In the genomic region with DNA sequence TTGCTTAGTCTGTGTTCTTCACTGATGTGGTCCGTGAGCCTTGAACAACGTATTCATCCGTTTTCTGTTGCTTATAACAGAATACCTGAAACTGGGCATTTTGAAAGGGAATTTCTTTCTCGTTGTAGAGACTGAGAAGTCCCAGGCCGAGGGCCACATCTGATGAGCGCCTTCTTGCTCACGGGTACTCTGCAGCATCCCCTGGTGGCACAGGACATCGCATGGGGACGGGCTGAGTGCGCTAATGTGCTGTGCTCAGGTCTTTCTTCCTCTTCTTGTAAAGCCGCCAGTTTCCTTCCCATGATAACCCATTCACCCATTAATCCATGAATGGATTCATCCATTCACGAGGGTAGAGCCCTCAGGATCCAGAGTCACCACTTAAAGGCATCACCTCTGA, we compare ENCODE assay signal across 25 cellular contexts.
DNase-seq lines count a peak whose midpoint lies in the region; ATAC-seq, FAIRE-seq and TF ChIP-seq lines count a peak whose summit lies in the region.
"Had no signal": no experiment of that assay in that cellular context is flagged by ENCODE, and none has a peak within 500 bp of the region (broad histone marks: within the 10 kb centered on the region; RNA-seq: fewer than 3 reads in every experiment).

No MANE protein-coding gene starts in this region.

- peaks cover 8% of the 10 kb centered on the region for H3K4me1 Mint-ChIP-seq in chondrocyte (ENCODE audit: low read depth)

- H3K27ac ChIP-seq in HepG2 (ENCODE audit: extremely low read length, insufficient read depth, low read length) (no peak overlapping the region), right lobe of liver (no peak overlapping the region)
- H3K27ac ChIP-seq: A549, lower lobe of right lung, neural progenitor cell, SK-N-MC, tibial nerve had no signal

- no peaks in the 10 kb centered on the region for H3K79me2 ChIP-seq in HepG2 (ENCODE audit: insufficient read depth, low read length)

- no peaks in the 10 kb centered on the region for H4K20me1 ChIP-seq in HepG2 (ENCODE audit: insufficient read depth, low read length)

- no peak overlapping the region for H3K9ac ChIP-seq in HepG2 (ENCODE audit: insufficient read depth, low read depth, low read length)
- H3K9ac ChIP-seq: neural progenitor cell had no signal

- peak; percentile 41 for ATAC-seq in HepG2
- ATAC-seq in right lobe of liver, result no peak
- ATAC-seq in GM18868 (IDR thresholded peaks at IDR 0.05; ENCODE audit: unreplicated experiment), result no peak
- ATAC-seq in GM19324 (IDR thresholded peaks at IDR 0.05; ENCODE audit: low FRiP score, unreplicated experiment), result no peak
- no peak for ATAC-seq in GM19452 (IDR thresholded peaks at IDR 0.05; ENCODE audit: unreplicated experiment)
- ATAC-seq: A549, lower lobe of right lung had no signal

- H3K27me3 ChIP-seq in HepG2 (ENCODE audit: control insufficient read depth in 1 of 2, insufficient read depth in 2 of 2, low read length in 2 of 2), result no peaks in the 10 kb centered on the region
- no peaks in the 10 kb centered on the region for H3K27me3 ChIP-seq in right lobe of liver
- H3K27me3 ChIP-seq: neural progenitor cell, tibial nerve had no signal

- no peak overlapping the region for H2AFZ ChIP-seq in HepG2 (ENCODE audit: low read length)
- H2AFZ ChIP-seq: neural progenitor cell had no signal

- TF ChIP-seq CTCF in HepG2 (CRISPR knock-in tag; IDR thresholded peaks at IDR 0.05), result peak; percentile 38
- TF ChIP-seq CTCF in right lobe of liver (IDR thresholded peaks at IDR 0.05), result no peak
- peak; percentile 3 for TF ChIP-seq CTCF in NB4 (IDR thresholded peaks at IDR 0.05; ENCODE audit: low read depth, low read length)
- TF ChIP-seq CTCF in chondrocyte (IDR thresholded peaks at IDR 0.05), result peak; percentile 7

- no peak overlapping the region for H3K4me3 Mint-ChIP-seq in chondrocyte (ENCODE audit: unreplicated experiment)
- H3K4me3 Mint-ChIP-seq: activated naive CD8-positive, alpha-beta T cell treated with anti-CD3 and anti-CD28 coated beads, Interleukin-2, amount 10 ng/mL, durations not matched to agents 7 days and 5 days; neural progenitor cell had no signal

- intact Hi-C loops in HepG2 (cut with micrococcal nuclease; ENCODE audit: unreplicated experiment) (loop anchor here (10.0 kb wide), 1 partner anchor 73 kb away; no protein-coding TSS in a partner anchor), right lobe of liver (cut with DNase I) (no loop called here)

- H3K27ac Mint-ChIP-seq in chondrocyte (ENCODE audit: unreplicated experiment), result no peak overlapping the region
- H3K27ac Mint-ChIP-seq: activated naive CD8-positive, alpha-beta T cell treated with anti-CD3 and anti-CD28 coated beads, Interleukin-2, amount 10 ng/mL, durations not matched to agents 7 days and 5 days had no signal

- no peak overlapping the region for H3K4me3 ChIP-seq in HepG2 (replicated peaks in 1 of 3; ENCODE audit: insufficient read depth in 1 of 3, low read depth in 2 of 3, low read length in 3 of 3)
- no peak overlapping the region for H3K4me3 ChIP-seq in right lobe of liver
- H3K4me3 ChIP-seq in NB4 (ENCODE audit: low read depth, low read length), result no peak overlapping the region
- H3K4me3 ChIP-seq: A549, lower lobe of right lung, neural progenitor cell, SK-N-MC, tibial nerve had no signal

- POLR2A ChIA-PET in HepG2 (lab: Yijun Ruan, JAX), result no interaction called here

- CTCF ChIA-PET in HepG2 (lab: Yijun Ruan, JAX; ENCODE audit: low intra/inter-chr PET ratio, low total read pairs), result no interaction called here

- BruUV-seq in HepG2 (replicated peaks; lab: Mats Ljungman, UMichigan), result no TSS peak

- peaks cover 1% of the 10 kb centered on the region for H3K36me3 Mint-ChIP-seq in chondrocyte (ENCODE audit: low read depth)
- H3K36me3 Mint-ChIP-seq: neural progenitor cell had no signal

- no peak overlapping the region for H3K4me2 ChIP-seq in HepG2 (ENCODE audit: low read depth, low read length)
- H3K4me2 ChIP-seq: A549, neural progenitor cell had no signal

- whole genome bisulfite sequencing in HepG2 (ENCODE audit: low lambda C conversion rate), result 55% methylated on average over 12 of the region's 12 CpGs
- 83% methylated on average over 9 of the region's 12 CpGs for WGBS in right lobe of liver (ENCODE audit: insufficient coverage, low coverage, low lambda C conversion rate, missing lambda C conversion rate)

- in situ Hi-C loops in HepG2 (cut with HindIII; ENCODE audit: extremely low pct_ligation_motif_present, low pct_unique_long_range_greater_than_20kb), result no loop called here

- no peak for TF ChIP-seq POLR2A in HepG2 (IDR thresholded peaks at IDR 0.05; ENCODE audit: insufficient read depth in 1 of 2, low read depth in 2 of 2, low read length in 2 of 2)
- no peak for TF ChIP-seq POLR2A in right lobe of liver (IDR thresholded peaks at IDR 0.05)
- TF ChIP-seq POLR2A in NB4 (IDR thresholded peaks at IDR 0.05; ENCODE audit: extremely low read depth, insufficient read length), result no peak

- FAIRE-seq in HepG2 (lab: Jason Lieb, UNC), result no peak
- FAIRE-seq: A549, astrocyte, GM12892 had no signal

- no peak for TF ChIP-seq EP300 in HepG2 (IDR thresholded peaks at IDR 0.05; ENCODE audit: low read depth in 2 of 2, low read length in 2 of 2)
- no peak for TF ChIP-seq EP300 in HepG2 (CRISPR knock-in tag; IDR thresholded peaks at IDR 0.05; ENCODE audit: borderline replicate concordance)

- no peaks in the 10 kb centered on the region for H3K27me3 Mint-ChIP-seq in chondrocyte (ENCODE audit: low read depth)
- H3K27me3 Mint-ChIP-seq: activated naive CD8-positive, alpha-beta T cell treated with anti-CD3 and anti-CD28 coated beads, Interleukin-2, amount 10 ng/mL, durations not matched to agents 7 days and 5 days had no signal

- no peaks in the 10 kb centered on the region for H3K36me3 ChIP-seq in HepG2 (replicated peaks in 1 of 2; ENCODE audit: control insufficient read depth in 1 of 2, insufficient read depth in 2 of 2, low read length in 2 of 2)
- no peaks in the 10 kb centered on the region for H3K36me3 ChIP-seq in right lobe of liver
- H3K36me3 ChIP-seq: lower lobe of right lung, neural progenitor cell, tibial nerve had no signal

- TF ChIP-seq RAD21 in HepG2 (CRISPR knock-in tag; IDR thresholded peaks at IDR 0.05), result no peak

- H3K4me1 ChIP-seq in HepG2 (ENCODE audit: insufficient read depth, low read length) (no peaks in the 10 kb centered on the region), right lobe of liver (no peaks in the 10 kb centered on the region)
- H3K4me1 ChIP-seq: neural progenitor cell had no signal

- no peak for DNase-seq in HepG2 (ENCODE audit: low spot score)
- no peak for DNase-seq in right lobe of liver
- peak; percentile 29 for DNase-seq in NB4 (ENCODE audit: low read depth)
- DNase-seq in chondrocyte (ENCODE audit: low spot score), result no peak
- DNase-seq in NCI-H1694 treated with DMSO at 0.1 percent for 48 hours (lab: John Stamatoyannopoulos, UW), result no peak
- DNase-seq: activated CD4-positive, alpha-beta T cell treated with anti-CD3 and anti-CD28 coated beads, Interleukin-2, amount 50 U/mL, for 48 hours; activated naive CD8-positive, alpha-beta T cell treated with anti-CD3 and anti-CD28 coated beads, Interleukin-2, amount 10 ng/mL, durations not matched to agents 7 days and 5 days; caudate nucleus; DMS79; head of caudate nucleus; lower lobe of right lung; NCI-H187 treated with DMSO at 0.1 percent for 48 hours; NCI-H526; RPMI8226; stimulated activated CD8-positive, alpha-beta memory T cell treated with anti-CD3 and anti-CD28 coated beads, Interleukin-4, amount 100 ng/mL, for 48 hours; T-helper 2 cell had no signal

- H3K9me3 Mint-ChIP-seq in chondrocyte (ENCODE audit: low read depth), result no peaks in the 10 kb centered on the region
- H3K9me3 Mint-ChIP-seq: activated naive CD8-positive, alpha-beta T cell treated with anti-CD3 and anti-CD28 coated beads, Interleukin-2, amount 10 ng/mL, durations not matched to agents 7 days and 5 days; neural progenitor cell had no signal

- H3K9me3 ChIP-seq in HepG2 (ENCODE audit: low read length) (no peaks in the 10 kb centered on the region), right lobe of liver (no peaks in the 10 kb centered on the region)
- H3K9me3 ChIP-seq: A549, lower lobe of right lung, tibial nerve had no signal

TF ChIP-seq in HepG2, 621 proteins besides CTCF, POLR2A, EP300 and RAD21:
- TF ChIP-seq TAF15 (IDR thresholded peaks at IDR 0.05; ENCODE audit: low read depth, low read length, poor library complexity, severe bottlenecking) (no peak), CBX2 (IDR thresholded peaks at IDR 0.05; ENCODE audit: low read depth, low read length) (no peak), CBX2 (CRISPR knock-in tag; IDR thresholded peaks at IDR 0.05; ENCODE audit: low read depth) (no peak), ZFYVE20 (CRISPR knock-in tag; IDR thresholded peaks at IDR 0.05; ENCODE audit: borderline replicate concordance, low read depth) (no peak)
- TF ChIP-seq, protein P1, sequence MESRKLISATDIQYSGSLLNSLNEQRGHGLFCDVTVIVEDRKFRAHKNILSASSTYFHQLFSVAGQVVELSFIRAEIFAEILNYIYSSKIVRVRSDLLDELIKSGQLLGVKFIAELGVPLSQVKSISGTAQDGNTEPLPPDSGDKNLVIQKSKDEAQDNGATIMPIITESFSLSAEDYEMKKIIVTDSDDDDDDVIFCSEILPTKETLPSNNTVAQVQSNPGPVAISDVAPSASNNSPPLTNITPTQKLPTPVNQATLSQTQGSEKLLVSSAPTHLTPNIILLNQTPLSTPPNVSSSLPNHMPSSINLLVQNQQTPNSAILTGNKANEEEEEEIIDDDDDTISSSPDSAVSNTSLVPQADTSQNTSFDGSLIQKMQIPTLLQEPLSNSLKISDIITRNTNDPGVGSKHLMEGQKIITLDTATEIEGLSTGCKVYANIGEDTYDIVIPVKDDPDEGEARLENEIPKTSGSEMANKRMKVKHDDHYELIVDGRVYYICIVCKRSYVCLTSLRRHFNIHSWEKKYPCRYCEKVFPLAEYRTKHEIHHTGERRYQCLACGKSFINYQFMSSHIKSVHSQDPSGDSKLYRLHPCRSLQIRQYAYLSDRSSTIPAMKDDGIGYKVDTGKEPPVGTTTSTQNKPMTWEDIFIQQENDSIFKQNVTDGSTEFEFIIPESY (CRISPR knock-in tag; IDR thresholded peaks at IDR 0.05), result peak; percentile 97

Comparison
In these comparisons a context has a peak if more than half of its experiments do, and no peak if none do; other contexts are left out.
1. CTCF ChIP-seq: peak in HepG2 (single experiment), NB4 (single experiment) and chondrocyte (single experiment); none in right lobe of liver (0 of 4).